Comparison of ENCODE assay signal across 7 cellular contexts in the genomic region with DNA sequence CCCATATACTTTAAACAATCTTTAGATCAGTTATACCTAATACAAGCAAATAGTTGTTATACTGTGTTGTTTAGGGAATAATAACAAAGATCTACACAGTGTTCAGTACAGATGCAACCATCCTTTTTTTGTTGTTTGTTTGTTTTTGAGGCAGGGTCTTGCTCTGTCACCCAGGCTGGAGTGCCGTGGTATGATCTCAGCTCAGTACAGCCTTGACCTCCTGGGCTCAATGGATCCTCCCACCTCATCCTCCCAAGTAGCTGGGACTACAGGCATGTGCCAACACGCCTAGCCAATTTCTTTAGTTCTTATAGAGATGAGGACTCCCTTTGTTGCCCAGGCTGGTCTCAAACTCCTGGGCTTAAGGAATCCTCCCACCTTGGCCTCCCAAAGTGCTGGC.
A peak's percentile ranks its signal among the peaks of the same experiment; 100 is the strongest.
DNase-seq lines count a peak whose midpoint lies in the region; ATAC-seq, FAIRE-seq and TF ChIP-seq lines count a peak whose summit lies in the region.
"Not testable (repeated sequence)": the region's sequence is repeated elsewhere in the genome, so short reads cannot be mapped to it uniquely, and the experiment has no call there.

No MANE protein-coding gene starts in this region.

- peak overlapping the region; percentile 72 for H3K27ac ChIP-seq in C4-2B

- peak; percentile 14 for DNase-seq in activated effector memory CD4-positive, alpha-beta T cell treated with anti-CD3 and anti-CD28 coated beads, Interleukin-2, amount 50 U/mL, for 16 hours
- DNase-seq in bronchial epithelial cell (ENCODE audit: low read depth): peak; percentile 44
- DNase-seq in epithelial cell of esophagus (ENCODE audit: low read depth): peak; percentile 39
- peak in 1 of 2 donors; percentile 9 for DNase-seq in left colon
- peak; percentile 26 for DNase-seq in posterior vena cava (ENCODE audit: low spot score)
- not testable (repeated sequence) for DNase-seq in stimulated activated naive B cell treated with anti-CD40 and anti-IgM and Interleukin-4, amounts not matched to agents 10 μg/mL and 1 μg/mL and 100 μg/mL, for 72 hours

- H3K36me3 Mint-ChIP-seq in stimulated activated naive B cell treated with anti-CD40 and anti-IgM and Interleukin-4, amounts not matched to agents 10 μg/mL and 1 μg/mL and 100 μg/mL, for 72 hours: not testable (repeated sequence)

- not testable (repeated sequence) for H3K36me3 ChIP-seq in bronchial epithelial cell (ENCODE audit: control insufficient read depth, insufficient read depth, low read length)

- not testable (repeated sequence) for H3K4me1 Mint-ChIP-seq in stimulated activated naive B cell treated with anti-CD40 and anti-IgM and Interleukin-4, amounts not matched to agents 10 μg/mL and 1 μg/mL and 100 μg/mL, for 72 hours

- H3K27ac Mint-ChIP-seq in stimulated activated naive B cell treated with anti-CD40 and anti-IgM and Interleukin-4, amounts not matched to agents 10 μg/mL and 1 μg/mL and 100 μg/mL, for 72 hours: peak overlapping the region; percentile 21

- not testable (repeated sequence) for TF ChIP-seq CTCF in C4-2B (conservative IDR thresholded peaks at IDR 0.05); bronchial epithelial cell (IDR thresholded peaks at IDR 0.05; ENCODE audit: insufficient read depth, low read length, severe bottlenecking); epithelial cell of esophagus (IDR thresholded peaks at IDR 0.05; ENCODE audit: insufficient read depth, low read depth, low read length, missing control alignments)

- FAIRE-seq in bronchial epithelial cell (lab: Jason Lieb, UNC): not testable (repeated sequence)

- not testable (repeated sequence) for H3K27me3 Mint-ChIP-seq in stimulated activated naive B cell treated with anti-CD40 and anti-IgM and Interleukin-4, amounts not matched to agents 10 μg/mL and 1 μg/mL and 100 μg/mL, for 72 hours

- not testable (repeated sequence) for H3K4me3 Mint-ChIP-seq in stimulated activated naive B cell treated with anti-CD40 and anti-IgM and Interleukin-4, amounts not matched to agents 10 μg/mL and 1 μg/mL and 100 μg/mL, for 72 hours

- not testable (repeated sequence) for H3K27me3 ChIP-seq in bronchial epithelial cell (ENCODE audit: control insufficient read depth, insufficient read depth, low read length)

- peak; percentile 32 for ATAC-seq in left colon
- ATAC-seq in stimulated activated naive B cell treated with anti-CD40 and anti-IgM and Interleukin-4, amounts not matched to agents 10 μg/mL and 1 μg/mL and 100 μg/mL, for 72 hours (replicated peaks): not testable (repeated sequence)

- intact Hi-C loops in left colon (cut with DNase I, micrococcal nuclease); posterior vena cava (cut with DNase I): not testable (repeated sequence)

- not testable (repeated sequence) for H3K4me3 ChIP-seq in bronchial epithelial cell (ENCODE audit: low read depth, low read length); epithelial cell of esophagus (ENCODE audit: low read length)

- peaks cover 8 to 16% of the 10 kb centered on the region in 2 donors for H3K9me3 Mint-ChIP-seq in stimulated activated naive B cell treated with anti-CD40 and anti-IgM and Interleukin-4, amounts not matched to agents 10 μg/mL and 1 μg/mL and 100 μg/mL, for 72 hours
